ENCODE assay signal across 28 cellular contexts in the genomic region with DNA sequence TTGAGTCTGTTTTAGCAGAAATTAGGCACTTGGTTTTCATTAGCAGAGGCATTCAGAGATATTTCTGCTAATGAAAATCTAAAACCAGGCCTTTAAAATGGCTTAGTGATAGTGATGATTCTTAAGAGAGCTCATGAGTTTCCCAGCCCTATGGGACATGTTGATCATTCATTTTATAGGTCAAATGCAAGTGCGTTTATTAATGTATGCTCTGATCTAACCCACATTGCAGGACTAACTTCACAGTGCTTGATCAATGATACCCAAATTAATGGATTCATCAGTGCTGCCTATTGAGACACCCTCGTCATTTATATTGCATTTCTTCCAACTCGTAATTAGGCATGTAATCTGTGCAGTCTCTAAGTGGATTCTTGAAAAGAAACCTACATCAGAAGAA.
"Had no signal": no experiment of that assay in that cellular context is flagged by ENCODE, and none has a peak within 500 bp of the region (broad histone marks: within the 10 kb centered on the region; RNA-seq: fewer than 3 reads in every experiment).

No MANE protein-coding gene starts in this region.

- H3K27ac ChIP-seq: colonic mucosa, coronary artery, dorsolateral prefrontal cortex, epithelial cell of prostate, esophagus muscularis mucosa, esophagus squamous epithelium, foreskin keratinocyte, gastrocnemius medialis, gastroesophageal sphincter, heart left ventricle, heart right ventricle had no signal

- ATAC-seq: effector memory CD8-positive, alpha-beta T cell; esophagus mucosa; foreskin keratinocyte; gastrocnemius medialis; gastroesophageal sphincter; heart left ventricle; heart right ventricle had no signal

- H3K4me1 ChIP-seq: colonic mucosa, esophagus squamous epithelium, gastrocnemius medialis had no signal

- DNase-seq: colonic mucosa; cortex of kidney; dermis blood vessel endothelial cell; dorsolateral prefrontal cortex; effector CD4-positive, alpha-beta T cell; effector CD8-positive, alpha-beta T cell; effector memory CD4-positive, alpha-beta T cell; effector memory CD8-positive, alpha-beta T cell; endodermal cell; erythroblast; esophagus squamous epithelium; foreskin fibroblast; foreskin keratinocyte; gastrocnemius medialis; glutamatergic neuron; head of caudate nucleus; heart left ventricle; heart right ventricle had no signal

- H3K36me3 ChIP-seq: colonic mucosa, esophagus muscularis mucosa, esophagus squamous epithelium, gastrocnemius medialis, gastroesophageal sphincter, heart left ventricle, heart right ventricle had no signal

- H3K27ac Mint-ChIP-seq: dendritic cell treated with granulocyte-macrophage colony-stimulating factor and Interleukin-4, amounts not matched to agents 40 ng/mL and 50 ng/mL, for 4 days; effector memory CD8-positive, alpha-beta T cell; endodermal cell had no signal

- FAIRE-seq: colon, endometrium, endothelial cell of umbilical vein, frontal cortex had no signal

- H3K9me3 ChIP-seq: colonic mucosa, esophagus muscularis mucosa, esophagus squamous epithelium, gastrocnemius medialis, gastroesophageal sphincter had no signal

- H3K4me1 Mint-ChIP-seq: endodermal cell had no signal

- H3K27me3 Mint-ChIP-seq: dendritic cell treated with granulocyte-macrophage colony-stimulating factor and Interleukin-4, amounts not matched to agents 40 ng/mL and 50 ng/mL, for 4 days had no signal

- H3K4me3 Mint-ChIP-seq: dendritic cell treated with granulocyte-macrophage colony-stimulating factor and Interleukin-4, amounts not matched to agents 40 ng/mL and 50 ng/mL, for 4 days; effector memory CD8-positive, alpha-beta T cell; endodermal cell had no signal

- H3K4me3 ChIP-seq: colonic mucosa, coronary artery, dorsolateral prefrontal cortex, esophagus muscularis mucosa, esophagus squamous epithelium, gastrocnemius medialis, gastroesophageal sphincter, heart left ventricle, heart right ventricle had no signal

- H3K27me3 ChIP-seq: colonic mucosa, esophagus muscularis mucosa, esophagus squamous epithelium, foreskin keratinocyte, gastrocnemius medialis, gastroesophageal sphincter had no signal
